Comparison of ENCODE assay signal across 31 cellular contexts in genomic region chr13:101465877-101466276, GRCh38. TPM values are rescaled to one million over a fixed set of nuclear protein-coding genes. Genes with fewer than 3 reads are reported as not detected.
DNase-seq lines count a peak whose midpoint lies in the region; ATAC-seq, FAIRE-seq and TF ChIP-seq lines count a peak whose summit lies in the region.
"Had no signal": no experiment of that assay in that cellular context is flagged by ENCODE, and none has a peak within 500 bp of the region (broad histone marks: within the 10 kb centered on the region; RNA-seq: fewer than 3 reads in every experiment).

No MANE protein-coding gene starts in this region.

- DNase-seq in AG20443 (ENCODE audit: low spot score) (peak; percentile 27), LHCN-M2 (ENCODE audit: low read depth) (peak; percentile 51), astrocyte (ENCODE audit: low read depth) (peak; percentile 51), iris pigment epithelial cell (ENCODE audit: low read depth) (peak; percentile 76)
- DNase-seq in naive thymus-derived CD4-positive, alpha-beta T cell, result no peak
- DNase-seq in activated CD4-positive, alpha-beta T cell treated with anti-CD3 and anti-CD28 coated beads for 4 hours, result no peak
- DNase-seq: activated CD4-positive, CD25-positive, alpha-beta regulatory T cell treated with anti-CD3 and anti-CD28 coated beads, Interleukin-2, amount 50 U/mL, for 72 hours; activated CD8-positive, alpha-beta T cell treated with anti-CD3 and anti-CD28 coated beads, Interleukin-2, amount 10 ng/mL, durations not matched to agents 7 days and 5 days; activated naive CD8-positive, alpha-beta T cell treated with anti-CD3 and anti-CD28 coated beads, Interleukin-2, amount 10 ng/mL, durations not matched to agents 7 days and 5 days; dermis blood vessel endothelial cell; DMS53; heart left ventricle; mucosa of descending colon; NCI-H1105; NCI-H187 treated with DMSO at 0.1 percent for 48 hours; NCI-H524 treated with DMSO at 0.1 percent for 48 hours; ovary; SJCRH30; spleen; stimulated activated CD4-positive, alpha-beta T cell treated with anti-CD3 and anti-CD28 coated beads, Interleukin-2, amount 100 ng/mL, for 48 hours; T-cell; transverse colon had no signal

- H3K9me3 ChIP-seq in astrocyte (ENCODE audit: insufficient read depth, low read depth, low read length), result no peaks in the 10 kb centered on the region
- no peaks in the 10 kb centered on the region for H3K9me3 ChIP-seq in naive thymus-derived CD4-positive, alpha-beta T cell (ENCODE audit: control insufficient read depth in 2 of 3, low read length in 3 of 3)
- H3K9me3 ChIP-seq: A549, BLaER1, heart left ventricle, mucosa of descending colon, ovary, SJCRH30, spleen, transverse colon had no signal

- no peak overlapping the region for H3K27ac ChIP-seq in astrocyte (ENCODE audit: low read depth, low read length)
- H3K27ac ChIP-seq in naive thymus-derived CD4-positive, alpha-beta T cell (ENCODE audit: low read depth, low read length), result no peak overlapping the region
- H3K27ac ChIP-seq: A549, BLaER1, heart left ventricle, ovary, SJCRH30, spleen, transverse colon had no signal

- no peaks in the 10 kb centered on the region for H3K27me3 ChIP-seq in astrocyte (ENCODE audit: insufficient read depth, low read length)
- no peaks in the 10 kb centered on the region for H3K27me3 ChIP-seq in naive thymus-derived CD4-positive, alpha-beta T cell (ENCODE audit: control insufficient read depth in 2 of 2, insufficient read depth in 2 of 2, low read length in 2 of 2)
- H3K27me3 ChIP-seq: BLaER1, heart left ventricle, ovary, SJCRH30, spleen, transverse colon had no signal

- peak; percentile 93 for FAIRE-seq in astrocyte (lab: Jason Lieb, UNC)
- FAIRE-seq: A549, endometrium had no signal

- no peak overlapping the region for H3K4me3 ChIP-seq in astrocyte (ENCODE audit: insufficient read depth, low read depth, low read length)
- no peak overlapping the region for H3K4me3 ChIP-seq in naive thymus-derived CD4-positive, alpha-beta T cell (ENCODE audit: low read length)
- H3K4me3 ChIP-seq: A549, BLaER1, heart left ventricle, lung, mucosa of descending colon, ovary, SJCRH30, spleen, transverse colon had no signal

- ATAC-seq in esophagus mucosa, result no peak
- ATAC-seq in activated T-helper 17 cell treated with anti-CD3 and anti-CD28 coated beads, Interleukin-2, amount 50 U/mL, for 72 hours (replicated peaks), result no peak
- ATAC-seq in naive thymus-derived CD4-positive, alpha-beta T cell, result no peak
- ATAC-seq: A549; activated CD8-positive, alpha-beta T cell treated with anti-CD3 and anti-CD28 coated beads, Interleukin-2, amount 10 ng/mL, durations not matched to agents 7 days and 5 days; HCT116; heart left ventricle; mucosa of descending colon; T-cell had no signal

- CTCF ChIA-PET in naive thymus-derived CD4-positive, alpha-beta T cell (lab: Charles Lee), result no interaction called here

- intact Hi-C loops in naive thymus-derived CD4-positive, alpha-beta T cell (cut with micrococcal nuclease), result no loop called here

- no peak overlapping the region for H2AFZ ChIP-seq in astrocyte (ENCODE audit: low read depth, low read length)

- H3K79me2 ChIP-seq in astrocyte (ENCODE audit: insufficient read depth, low read length), result no peaks in the 10 kb centered on the region

- H3K36me3 Mint-ChIP-seq in astrocyte (ENCODE audit: low read depth, unreplicated experiment), result no peaks in the 10 kb centered on the region
- no peaks in the 10 kb centered on the region for H3K36me3 Mint-ChIP-seq in activated T-helper 17 cell treated with anti-CD3 and anti-CD28 coated beads, Interleukin-2, amount 50 U/mL, for 72 hours (ENCODE audit: low read depth)
- no peaks in the 10 kb centered on the region for H3K36me3 Mint-ChIP-seq in naive thymus-derived CD4-positive, alpha-beta T cell
- H3K36me3 Mint-ChIP-seq: activated naive CD8-positive, alpha-beta T cell treated with anti-CD3 and anti-CD28 coated beads, Interleukin-2, amount 10 ng/mL, durations not matched to agents 7 days and 5 days; T-cell had no signal

- H3K27me3 Mint-ChIP-seq in astrocyte (ENCODE audit: low read depth, unreplicated experiment), result no peaks in the 10 kb centered on the region
- H3K27me3 Mint-ChIP-seq in activated T-helper 17 cell treated with anti-CD3 and anti-CD28 coated beads, Interleukin-2, amount 50 U/mL, for 72 hours, result peaks cover 21% of the 10 kb centered on the region
- H3K27me3 Mint-ChIP-seq in naive thymus-derived CD4-positive, alpha-beta T cell, result peaks cover 0 to 17% (median 9%) of the 10 kb centered on the region in 5 donors
- H3K27me3 Mint-ChIP-seq: activated naive CD8-positive, alpha-beta T cell treated with anti-CD3 and anti-CD28 coated beads, Interleukin-2, amount 10 ng/mL, durations not matched to agents 7 days and 5 days had no signal

- H3K4me1 ChIP-seq in astrocyte (ENCODE audit: insufficient read depth, low read length), result no peaks in the 10 kb centered on the region
- H3K4me1 ChIP-seq in naive thymus-derived CD4-positive, alpha-beta T cell (ENCODE audit: control insufficient read depth in 2 of 2, insufficient read depth in 2 of 2, low read length in 2 of 2), result no peaks in the 10 kb centered on the region
- H3K4me1 ChIP-seq: A549, BLaER1, heart left ventricle, SJCRH30, spleen, transverse colon had no signal

- POLR2A ChIA-PET in naive thymus-derived CD4-positive, alpha-beta T cell (lab: Charles Lee), result no interaction called here

- no peak overlapping the region for H3K4me3 Mint-ChIP-seq in astrocyte (ENCODE audit: unreplicated experiment)
- no peak overlapping the region for H3K4me3 Mint-ChIP-seq in activated T-helper 17 cell treated with anti-CD3 and anti-CD28 coated beads, Interleukin-2, amount 50 U/mL, for 72 hours
- no peak overlapping the region for H3K4me3 Mint-ChIP-seq in naive thymus-derived CD4-positive, alpha-beta T cell
- H3K4me3 Mint-ChIP-seq: activated CD8-positive, alpha-beta T cell treated with anti-CD3 and anti-CD28 coated beads, Interleukin-2, amount 10 ng/mL, durations not matched to agents 7 days and 5 days; activated naive CD8-positive, alpha-beta T cell treated with anti-CD3 and anti-CD28 coated beads, Interleukin-2, amount 10 ng/mL, durations not matched to agents 7 days and 5 days; central memory CD8-positive, alpha-beta T cell; nephron; T-cell had no signal

- no peaks in the 10 kb centered on the region for H3K36me3 ChIP-seq in astrocyte (ENCODE audit: insufficient read depth, low read length)
- no peaks in the 10 kb centered on the region for H3K36me3 ChIP-seq in naive thymus-derived CD4-positive, alpha-beta T cell (ENCODE audit: control insufficient read depth in 2 of 3, insufficient read depth in 3 of 3, low read length in 3 of 3)
- H3K36me3 ChIP-seq: BLaER1, heart left ventricle, ovary, SJCRH30, spleen, transverse colon had no signal

- no peaks in the 10 kb centered on the region for H4K20me1 ChIP-seq in astrocyte (ENCODE audit: insufficient read depth, low read length)
- H4K20me1 ChIP-seq: BLaER1 had no signal

- peak overlapping the region; percentile 1 for H3K4me2 ChIP-seq in astrocyte (ENCODE audit: low read length)
- H3K4me2 ChIP-seq: A549, BLaER1 had no signal

- no peaks in the 10 kb centered on the region for H3K9me3 Mint-ChIP-seq in astrocyte (ENCODE audit: unreplicated experiment)
- no peaks in the 10 kb centered on the region for H3K9me3 Mint-ChIP-seq in activated T-helper 17 cell treated with anti-CD3 and anti-CD28 coated beads, Interleukin-2, amount 50 U/mL, for 72 hours
- H3K9me3 Mint-ChIP-seq in naive thymus-derived CD4-positive, alpha-beta T cell, result peaks cover 0 to 4% (median 0%) of the 10 kb centered on the region in 11 donors
- H3K9me3 Mint-ChIP-seq: activated naive CD8-positive, alpha-beta T cell treated with anti-CD3 and anti-CD28 coated beads, Interleukin-2, amount 10 ng/mL, durations not matched to agents 7 days and 5 days; central memory CD8-positive, alpha-beta T cell; nephron; T-cell had no signal

- H3K4me1 Mint-ChIP-seq in astrocyte (ENCODE audit: low read depth, unreplicated experiment), result peaks cover 2% of the 10 kb centered on the region
- H3K4me1 Mint-ChIP-seq in activated T-helper 17 cell treated with anti-CD3 and anti-CD28 coated beads, Interleukin-2, amount 50 U/mL, for 72 hours, result no peaks in the 10 kb centered on the region
- no peaks in the 10 kb centered on the region for H3K4me1 Mint-ChIP-seq in naive thymus-derived CD4-positive, alpha-beta T cell
- H3K4me1 Mint-ChIP-seq: activated naive CD8-positive, alpha-beta T cell treated with anti-CD3 and anti-CD28 coated beads, Interleukin-2, amount 10 ng/mL, durations not matched to agents 7 days and 5 days; central memory CD8-positive, alpha-beta T cell; T-cell had no signal

- no peak overlapping the region for H3K27ac Mint-ChIP-seq in astrocyte (ENCODE audit: unreplicated experiment)
- no peak overlapping the region for H3K27ac Mint-ChIP-seq in activated T-helper 17 cell treated with anti-CD3 and anti-CD28 coated beads, Interleukin-2, amount 50 U/mL, for 72 hours
- H3K27ac Mint-ChIP-seq in naive thymus-derived CD4-positive, alpha-beta T cell, result no peak overlapping the region
- H3K27ac Mint-ChIP-seq: activated CD8-positive, alpha-beta T cell treated with anti-CD3 and anti-CD28 coated beads, Interleukin-2, amount 10 ng/mL, durations not matched to agents 7 days and 5 days; activated naive CD8-positive, alpha-beta T cell treated with anti-CD3 and anti-CD28 coated beads, Interleukin-2, amount 10 ng/mL, durations not matched to agents 7 days and 5 days; nephron; T-cell had no signal

- no peak overlapping the region for H3K9ac ChIP-seq in astrocyte (ENCODE audit: low read length)
- H3K9ac ChIP-seq: BLaER1 had no signal

- TF ChIP-seq CTCF in astrocyte (IDR thresholded peaks at IDR 0.05; ENCODE audit: insufficient read depth, low read depth, low read length), result no peak

RNA-seq across cellular contexts. Expression of gene ITGBL1, which starts 13.4 kb away (rescaled TPM):
- 163 and 180 TPM in 2 replicates for total RNA-seq in LHCN-M2 (2014; rRNA removed)
- 168 TPM for polyA plus RNA-seq in LHCN-M2 (2012)
- 0.14 and 0.22 TPM in 2 replicates for total RNA-seq in astrocyte
- total RNA-seq in esophagus mucosa, result 0.40 TPM
- under 1 TPM in 1 of 2 donors, not detected in 1; 0.05 TPM for total RNA-seq in activated T-helper 17 cell treated with anti-CD3 and anti-CD28 coated beads, Interleukin-2, amount 50 U/mL, for 72 hours
- total RNA-seq in naive thymus-derived CD4-positive, alpha-beta T cell, result not detected
- polyA plus RNA-seq in naive thymus-derived CD4-positive, alpha-beta T cell, result not detected
- total RNA-seq: activated CD8-positive, alpha-beta T cell treated with anti-CD3 and anti-CD28 coated beads, Interleukin-2, amount 10 ng/mL, durations not matched to agents 7 days and 5 days; activated naive CD8-positive, alpha-beta T cell treated with anti-CD3 and anti-CD28 coated beads, Interleukin-2, amount 10 ng/mL, durations not matched to agents 7 days and 5 days; SJCRH30; T-cell had no signal

RNA-seq across cellular contexts. Expression of gene NALCN, which starts 49.6 kb away (rescaled TPM):
- 5.0 and 7.0 TPM in 2 replicates for total RNA-seq in LHCN-M2 (2014; rRNA removed)
- polyA plus RNA-seq in LHCN-M2 (2012), result 3.7 TPM
- total RNA-seq in astrocyte, result 1.1 and 2.2 TPM in 2 replicates
- not detected for total RNA-seq in esophagus mucosa
- total RNA-seq in activated T-helper 17 cell treated with anti-CD3 and anti-CD28 coated beads, Interleukin-2, amount 50 U/mL, for 72 hours, result not detected
- total RNA-seq in naive thymus-derived CD4-positive, alpha-beta T cell, result not detected
- polyA plus RNA-seq in naive thymus-derived CD4-positive, alpha-beta T cell, result not detected
- total RNA-seq: activated CD8-positive, alpha-beta T cell treated with anti-CD3 and anti-CD28 coated beads, Interleukin-2, amount 10 ng/mL, durations not matched to agents 7 days and 5 days; activated naive CD8-positive, alpha-beta T cell treated with anti-CD3 and anti-CD28 coated beads, Interleukin-2, amount 10 ng/mL, durations not matched to agents 7 days and 5 days; T-cell had no signal

Comparison
In these comparisons a context has a peak if more than half of its experiments do, and no peak if none do; other contexts are left out.
1. DNase-seq: peak in AG20443 (single experiment), LHCN-M2 (single experiment), astrocyte (single experiment) and iris pigment epithelial cell (single experiment); none in naive thymus-derived CD4-positive, alpha-beta T cell (0 of 9) and activated CD4-positive, alpha-beta T cell treated with anti-CD3 and anti-CD28 coated beads for 4 hours (0 of 2).
2. RNA of gene ITGBL1, which starts 13.4 kb away (total RNA-seq): 163 to 180 TPM in LHCN-M2; 0.40 TPM in esophagus mucosa (single experiment), 0.14 to 0.22 TPM in astrocyte, 0.05 TPM in activated T-helper 17 cell treated with anti-CD3 and anti-CD28 coated beads, Interleukin-2, amount 50 U/mL, for 72 hours and not detected in naive thymus-derived CD4-positive, alpha-beta T cell; every median in the first group is over 100 times any median in the second.